Comparison of ENCODE assay signal across 8 cellular contexts in genomic region chr1:205812878-205813754, GRCh38. TPM values are rescaled to one million over a fixed set of nuclear protein-coding genes. Genes with fewer than 3 reads are reported as not detected.
DNase-seq lines count a peak whose midpoint lies in the region; ATAC-seq and TF ChIP-seq lines count a peak whose summit lies in the region.

Gene SLC41A1, minus strand, starts transcription at chr1:205813198. Its CDS starts 2,757 bp downstream, at chr1:205810441.

- TF ChIP-seq CTCF in glutamatergic neuron (IDR thresholded peaks at IDR 0.05; ENCODE audit: partially characterized antibody, unreplicated experiment) (no peak), osteocyte (IDR thresholded peaks at IDR 0.05) (no peak), thoracic aorta (IDR thresholded peaks at IDR 0.05) (no peak)

- peak within 1 kb of the TSS; percentile 93 for H3K4me3 Mint-ChIP-seq in activated naive CD8-positive, alpha-beta T cell treated with anti-CD3 and anti-CD28 coated beads, Interleukin-2, amount 10 ng/mL, durations not matched to agents 7 days and 5 days
- peak within 1 kb of the TSS; percentile 90 for H3K4me3 Mint-ChIP-seq in glutamatergic neuron (ENCODE audit: unreplicated experiment)
- H3K4me3 Mint-ChIP-seq in osteocyte (ENCODE audit: unreplicated experiment), result peak within 1 kb of the TSS; percentile 88

- peaks cover 24% of the 10 kb centered on the region for H3K4me1 Mint-ChIP-seq in activated naive CD8-positive, alpha-beta T cell treated with anti-CD3 and anti-CD28 coated beads, Interleukin-2, amount 10 ng/mL, durations not matched to agents 7 days and 5 days
- H3K4me1 Mint-ChIP-seq in glutamatergic neuron (ENCODE audit: low read depth, unreplicated experiment) (peaks cover 4% of the 10 kb centered on the region), osteocyte (ENCODE audit: unreplicated experiment) (peaks cover 46% of the 10 kb centered on the region)

- peaks cover 21 to 48% of the 10 kb centered on the region in 2 donors for H3K4me1 ChIP-seq in thoracic aorta (ENCODE audit: control insufficient read depth in 1 of 2, low read depth in 2 of 2)

- no peaks in the 10 kb centered on the region for H3K36me3 ChIP-seq in thoracic aorta

- DNase-seq in NCI-H1436 treated with DMSO at 0.1 percent for 48 hours (lab: John Stamatoyannopoulos, UW), result peak; percentile 85
- DNase-seq in SW480 (ENCODE audit: low spot score), result peak; percentile 85
- peak; percentile 89 for DNase-seq in activated naive CD8-positive, alpha-beta T cell treated with anti-CD3 and anti-CD28 coated beads, Interleukin-2, amount 10 ng/mL, durations not matched to agents 7 days and 5 days
- peak; percentile 90 for DNase-seq in glutamatergic neuron
- peak; percentile 96 for DNase-seq in osteocyte (ENCODE audit: extremely low spot score, unreplicated experiment)
- DNase-seq in thoracic aorta (ENCODE audit: low spot score), result peak; percentile 86

- H3K27me3 ChIP-seq in thoracic aorta (replicated peaks; ENCODE audit: insufficient read depth), result no peaks in the 10 kb centered on the region

- POLR2A ChIA-PET in activated naive CD8-positive, alpha-beta T cell treated with anti-CD3 and anti-CD28 coated beads, Interleukin-2, amount 10 ng/mL, durations not matched to agents 7 days and 5 days (lab: Charles Lee), result no interaction called here

- peak; percentile 85 for ATAC-seq in HG02798 (IDR thresholded peaks at IDR 0.05; ENCODE audit: poor library complexity, unreplicated experiment)
- peak; percentile 92 for ATAC-seq in activated naive CD8-positive, alpha-beta T cell treated with anti-CD3 and anti-CD28 coated beads, Interleukin-2, amount 10 ng/mL, durations not matched to agents 7 days and 5 days (ENCODE audit: low read depth)
- peak; percentile 90 for ATAC-seq in thoracic aorta (ENCODE audit: insufficient number of reproducible peaks, low FRiP score, low read depth)

- H3K36me3 Mint-ChIP-seq in activated naive CD8-positive, alpha-beta T cell treated with anti-CD3 and anti-CD28 coated beads, Interleukin-2, amount 10 ng/mL, durations not matched to agents 7 days and 5 days, result peaks cover 7% of the 10 kb centered on the region
- no peaks in the 10 kb centered on the region for H3K36me3 Mint-ChIP-seq in glutamatergic neuron (ENCODE audit: unreplicated experiment)
- H3K36me3 Mint-ChIP-seq in osteocyte (ENCODE audit: unreplicated experiment), result peaks cover 17% of the 10 kb centered on the region

- H3K27ac ChIP-seq in thoracic aorta, result peak within 1 kb of the TSS; percentile 84 to 93

- peaks cover 7% of the 10 kb centered on the region for H3K27me3 Mint-ChIP-seq in activated naive CD8-positive, alpha-beta T cell treated with anti-CD3 and anti-CD28 coated beads, Interleukin-2, amount 10 ng/mL, durations not matched to agents 7 days and 5 days
- H3K27me3 Mint-ChIP-seq in glutamatergic neuron (ENCODE audit: unreplicated experiment), result peaks cover 20% of the 10 kb centered on the region
- H3K27me3 Mint-ChIP-seq in osteocyte (ENCODE audit: unreplicated experiment), result no peaks in the 10 kb centered on the region

- H3K4me3 ChIP-seq in GM08714 (ENCODE audit: low read length) (peak within 1 kb of the TSS; percentile 47), thoracic aorta (peak within 1 kb of the TSS; percentile 90)

- H3K27ac Mint-ChIP-seq in activated naive CD8-positive, alpha-beta T cell treated with anti-CD3 and anti-CD28 coated beads, Interleukin-2, amount 10 ng/mL, durations not matched to agents 7 days and 5 days, result peak within 1 kb of the TSS; percentile 84
- H3K27ac Mint-ChIP-seq in glutamatergic neuron (ENCODE audit: unreplicated experiment) (no peak within 1 kb of the TSS), osteocyte (ENCODE audit: unreplicated experiment) (peak within 1 kb of the TSS; percentile 88)

- H3K9me3 ChIP-seq in thoracic aorta, result no peaks in the 10 kb centered on the region

- H3K9me3 Mint-ChIP-seq in activated naive CD8-positive, alpha-beta T cell treated with anti-CD3 and anti-CD28 coated beads, Interleukin-2, amount 10 ng/mL, durations not matched to agents 7 days and 5 days, result no peaks in the 10 kb centered on the region
- no peaks in the 10 kb centered on the region for H3K9me3 Mint-ChIP-seq in glutamatergic neuron (ENCODE audit: unreplicated experiment)
- H3K9me3 Mint-ChIP-seq in osteocyte (ENCODE audit: unreplicated experiment), result no peaks in the 10 kb centered on the region

RNA-seq across cellular contexts. Expression of gene SLC41A1, which starts in this region (rescaled TPM):
- total RNA-seq in activated naive CD8-positive, alpha-beta T cell treated with anti-CD3 and anti-CD28 coated beads, Interleukin-2, amount 10 ng/mL, durations not matched to agents 7 days and 5 days, result 10 to 100 TPM; 16.8 to 19.6 TPM
- total RNA-seq in glutamatergic neuron (ENCODE audit: unreplicated experiment), result 6.2 TPM
- total RNA-seq in osteocyte, result 25.6 and 29.5 TPM in 2 replicates
- total RNA-seq in thoracic aorta, result 10 to 100 TPM; 26.7 to 64.1 TPM

Comparison
In these comparisons a context has a peak if more than half of its experiments do, and no peak if none do; other contexts are left out.
1. Peak in every context shown above with its lines: DNase-seq, ATAC-seq, H3K4me3 ChIP-seq and H3K27ac ChIP-seq.